In genomic region chr1:185645686-185646085, GRCh38 we compare ENCODE assay signal across 9 cellular contexts.
DNase-seq lines count a peak whose midpoint lies in the region; ATAC-seq and TF ChIP-seq lines count a peak whose summit lies in the region.
"Had no signal": no experiment of that assay in that cellular context is flagged by ENCODE, and none has a peak within 500 bp of the region (broad histone marks: within the 10 kb centered on the region; RNA-seq: fewer than 3 reads in every experiment).

No MANE protein-coding gene starts in this region.

- H3K36me3 Mint-ChIP-seq in osteocyte (ENCODE audit: unreplicated experiment), result peaks cover 4% of the 10 kb centered on the region

- peaks cover 9% of the 10 kb centered on the region for H3K9me3 Mint-ChIP-seq in osteocyte (ENCODE audit: unreplicated experiment)

- no peaks in the 10 kb centered on the region; the same call in 1 of the 2 replicates for H3K36me3 ChIP-seq in PC-3 (ENCODE audit: low read depth, low read length)

- CTCF ChIA-PET in PC-3 (lab: Charles Lee), result interaction anchor here (1.1 kb wide), 1 partner anchor 85 kb away, joined by 3 read pairs; no protein-coding TSS in a partner anchor

- H3K9ac ChIP-seq in PC-3 (ENCODE audit: low read length), result no peak overlapping the region

- no peaks in the 10 kb centered on the region for H3K27me3 ChIP-seq in PC-3 (ENCODE audit: low read length)

- POLR2A ChIA-PET in PC-3 (lab: Charles Lee; ENCODE audit: unreplicated experiment), result interaction anchor here (0.6 kb wide), 1 partner anchor 271 kb away, joined by 3 read pairs; no protein-coding TSS in a partner anchor

- no peaks in the 10 kb centered on the region for H4K20me1 ChIP-seq in PC-3 (ENCODE audit: low read length)

- intact Hi-C loops in PC-3 (cut with micrococcal nuclease), result no loop called here

- ATAC-seq in GM18498 (IDR thresholded peaks at IDR 0.05; ENCODE audit: unreplicated experiment) (peak; percentile 57), PC-3 (no peak; the same call in 1 of the 2 replicates), GM21825 (IDR thresholded peaks at IDR 0.05; ENCODE audit: unreplicated experiment) (no peak)
- ATAC-seq: T-cell had no signal

- H3K4me1 Mint-ChIP-seq in osteocyte (ENCODE audit: unreplicated experiment), result peaks cover 54% of the 10 kb centered on the region

- peak overlapping the region; percentile 92 for H3K27ac Mint-ChIP-seq in osteocyte (ENCODE audit: unreplicated experiment)

- DNase-seq in PC-3, result no peak
- no peak for DNase-seq in epithelial cell of prostate (ENCODE audit: low read depth, low spot score)
- DNase-seq in osteocyte (ENCODE audit: extremely low spot score, unreplicated experiment), result no peak
- DNase-seq in NCI-H774 (lab: John Stamatoyannopoulos, UW), result no peak
- DNase-seq in AML-193 (lab: John Stamatoyannopoulos, UW), result no peak
- DNase-seq in NCI-H2227 (lab: John Stamatoyannopoulos, UW; ENCODE audit: unreplicated experiment), result no peak
- DNase-seq: T-cell had no signal

- H3K9me3 ChIP-seq in PC-3 (ENCODE audit: low read length), result peaks cover 5% of the 10 kb centered on the region; the same call in 1 of the 2 replicates

- no peak overlapping the region for H2AFZ ChIP-seq in PC-3 (ENCODE audit: low read length)

- peak overlapping the region; percentile 35 for H3K4me2 ChIP-seq in PC-3 (ENCODE audit: low read length)

- H3K4me3 ChIP-seq in PC-3 (ENCODE audit: low read length), result no peak overlapping the region

- H3K9me2 ChIP-seq in PC-3 (replicated peaks; ENCODE audit: low read length), result no peaks in the 10 kb centered on the region

- no peaks in the 10 kb centered on the region for H3F3A ChIP-seq in PC-3 (ENCODE audit: low read length, unreplicated experiment)

- no TSS peak for BruUV-seq in PC-3 (replicated peaks; lab: Mats Ljungman, UMichigan)

- TF ChIP-seq CTCF in PC-3 (conservative IDR thresholded peaks at IDR 0.05; ENCODE audit: low read depth, low read length) (no peak), osteocyte (IDR thresholded peaks at IDR 0.05) (no peak)

- H3K4me1 ChIP-seq in PC-3 (ENCODE audit: insufficient read depth, low read length), result peaks cover 19% of the 10 kb centered on the region

- no peak overlapping the region for H3K4me3 Mint-ChIP-seq in osteocyte (ENCODE audit: unreplicated experiment)

- H3K79me2 ChIP-seq in PC-3 (ENCODE audit: low read length), result no peaks in the 10 kb centered on the region

- no peaks in the 10 kb centered on the region for H3K27me3 Mint-ChIP-seq in osteocyte (ENCODE audit: unreplicated experiment)
- H3K27me3 Mint-ChIP-seq: T-cell had no signal

- H3K27ac ChIP-seq in PC-3 (ENCODE audit: low read length) (peak overlapping the region; percentile 18; the same call in 1 of the 2 replicates), epithelial cell of prostate (peak overlapping the region; percentile 82)
